In genomic region chr11:86702387-86702983, GRCh38 we compare ENCODE assay signal across 19 cellular contexts.
"Had no signal": no experiment of that assay in that cellular context is flagged by ENCODE, and none has a peak within 500 bp of the region (broad histone marks: within the 10 kb centered on the region; RNA-seq: fewer than 3 reads in every experiment).

No MANE protein-coding gene starts in this region.

- H3K27ac Mint-ChIP-seq: activated CD8-positive, alpha-beta T cell treated with anti-CD3 and anti-CD28 coated beads, Interleukin-2, amount 10 ng/mL, durations not matched to agents 7 days and 5 days; activated naive CD8-positive, alpha-beta T cell treated with anti-CD3 and anti-CD28 coated beads, Interleukin-2, amount 50 U/mL, for 24 hours; activated T-helper 1 cell treated with anti-CD3 and anti-CD28 coated beads, Interleukin-12 subunit alpha, Interleukin-12 subunit beta, Interleukin-2, Interleukin-4 antibody, amounts not matched to agents 30 ng/mL and 10 ng/mL and 1 ng/mL, durations not matched to agents 14 hours and 24 hours and 36 hours; memory B cell; naive B cell; T-helper 1 cell treated with Interleukin-12 subunit alpha and Interleukin-12 subunit beta and Interleukin-4 antibody, amounts not matched to agents 30 μg/mL and 1 μg/mL, for 36 hours had no signal

- H3K4me1 Mint-ChIP-seq: activated naive CD8-positive, alpha-beta T cell treated with anti-CD3 and anti-CD28 coated beads, Interleukin-2, amount 50 U/mL, for 24 hours; memory B cell; naive B cell; neural crest cell had no signal

- H3K27me3 ChIP-seq: body of pancreas, hepatocyte, thyroid gland had no signal

- H3K36me3 ChIP-seq: thyroid gland had no signal

- ATAC-seq: activated CD8-positive, alpha-beta T cell treated with anti-CD3 and anti-CD28 coated beads, Interleukin-2, amount 10 ng/mL, durations not matched to agents 7 days and 5 days; activated naive CD8-positive, alpha-beta T cell treated with anti-CD3 and anti-CD28 coated beads, Interleukin-2, amount 50 U/mL, for 24 hours; body of pancreas; stimulated activated naive CD8-positive, alpha-beta T cell treated with anti-CD3 and anti-CD28 coated beads, Interleukin-15, Interleukin-2, amounts not matched to agents 100 U/mL and 50 U/mL, for 24 hours had no signal

- H3K4me3 ChIP-seq: body of pancreas, hepatocyte, thyroid gland had no signal

- H3K36me3 Mint-ChIP-seq: memory B cell, naive B cell had no signal

- H3K9me3 Mint-ChIP-seq: activated naive CD8-positive, alpha-beta T cell treated with anti-CD3 and anti-CD28 coated beads, Interleukin-2, amount 50 U/mL, for 24 hours; activated T-helper 1 cell treated with anti-CD3 and anti-CD28 coated beads, Interleukin-12 subunit alpha, Interleukin-12 subunit beta, Interleukin-2, Interleukin-4 antibody, amounts not matched to agents 30 ng/mL and 10 ng/mL and 1 ng/mL, durations not matched to agents 14 hours and 24 hours and 36 hours; memory B cell; naive B cell; neural crest cell; T-helper 1 cell treated with Interleukin-12 subunit alpha and Interleukin-12 subunit beta and Interleukin-4 antibody, amounts not matched to agents 30 μg/mL and 1 μg/mL, for 36 hours had no signal

- DNase-seq: activated CD4-positive, alpha-beta T cell treated with anti-CD3 and anti-CD28 coated beads, Interleukin-2, amount 50 U/mL, for 1 hour; activated CD4-positive, CD25-positive, alpha-beta regulatory T cell treated with anti-CD3 and anti-CD28 coated beads, Interleukin-2, amount 50 U/mL, for 72 hours; activated CD8-positive, alpha-beta T cell treated with anti-CD3 and anti-CD28 coated beads, Interleukin-2, amount 10 ng/mL, durations not matched to agents 7 days and 5 days; activated gamma-delta T cell; activated naive CD4-positive, alpha-beta T cell treated with anti-CD3 and anti-CD28 coated beads, Interleukin-2, amount 50 U/mL, for 16 hours; activated naive CD8-positive, alpha-beta T cell treated with anti-CD3 and anti-CD28 coated beads, Interleukin-2, amount 50 U/mL, for 24 hours; anterior cingulate cortex; foreskin melanocyte; glutamatergic neuron; naive B cell; stimulated activated CD4-positive, alpha-beta T cell treated with anti-CD3 and anti-CD28 coated beads, Interleukin-4, amount 100 ng/mL, for 24 hours; stimulated activated naive CD8-positive, alpha-beta T cell treated with anti-CD3 and anti-CD28 coated beads, Interleukin-15, Interleukin-2, amounts not matched to agents 100 U/mL and 50 U/mL, for 24 hours; thyroid gland had no signal

- H3K4me3 Mint-ChIP-seq: activated CD8-positive, alpha-beta T cell treated with anti-CD3 and anti-CD28 coated beads, Interleukin-2, amount 10 ng/mL, durations not matched to agents 7 days and 5 days; activated naive CD8-positive, alpha-beta T cell treated with anti-CD3 and anti-CD28 coated beads, Interleukin-2, amount 50 U/mL, for 24 hours; activated T-helper 1 cell treated with anti-CD3 and anti-CD28 coated beads, Interleukin-12 subunit alpha, Interleukin-12 subunit beta, Interleukin-2, Interleukin-4 antibody, amounts not matched to agents 30 ng/mL and 10 ng/mL and 1 ng/mL, durations not matched to agents 14 hours and 24 hours and 36 hours; memory B cell; naive B cell; neural crest cell; T-helper 1 cell treated with Interleukin-12 subunit alpha and Interleukin-12 subunit beta and Interleukin-4 antibody, amounts not matched to agents 30 μg/mL and 1 μg/mL, for 36 hours had no signal
